1 cellular context compared by ENCODE assay signal in genomic region chr6:167240034-167240541, GRCh38.
TF ChIP-seq lines count a peak whose summit lies in the region.

No MANE protein-coding gene starts in this region.

TF ChIP-seq in K562, 482 proteins besides CTCF, POLR2A, EP300 and RAD21 (continued from another document):
- TF ChIP-seq, protein P1, sequence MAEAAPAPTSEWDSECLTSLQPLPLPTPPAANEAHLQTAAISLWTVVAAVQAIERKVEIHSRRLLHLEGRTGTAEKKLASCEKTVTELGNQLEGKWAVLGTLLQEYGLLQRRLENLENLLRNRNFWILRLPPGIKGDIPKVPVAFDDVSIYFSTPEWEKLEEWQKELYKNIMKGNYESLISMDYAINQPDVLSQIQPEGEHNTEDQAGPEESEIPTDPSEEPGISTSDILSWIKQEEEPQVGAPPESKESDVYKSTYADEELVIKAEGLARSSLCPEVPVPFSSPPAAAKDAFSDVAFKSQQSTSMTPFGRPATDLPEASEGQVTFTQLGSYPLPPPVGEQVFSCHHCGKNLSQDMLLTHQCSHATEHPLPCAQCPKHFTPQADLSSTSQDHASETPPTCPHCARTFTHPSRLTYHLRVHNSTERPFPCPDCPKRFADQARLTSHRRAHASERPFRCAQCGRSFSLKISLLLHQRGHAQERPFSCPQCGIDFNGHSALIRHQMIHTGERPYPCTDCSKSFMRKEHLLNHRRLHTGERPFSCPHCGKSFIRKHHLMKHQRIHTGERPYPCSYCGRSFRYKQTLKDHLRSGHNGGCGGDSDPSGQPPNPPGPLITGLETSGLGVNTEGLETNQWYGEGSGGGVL (CRISPR knock-in tag; IDR thresholded peaks at IDR 0.05), result no peak
- TF ChIP-seq FOXJ2 (tag; IDR thresholded peaks at IDR 0.05) (no peak), ZNF282 (CRISPR knock-in tag; IDR thresholded peaks at IDR 0.05) (no peak), ZNF583 (CRISPR knock-in tag; IDR thresholded peaks at IDR 0.05) (no peak), ZNF384 (IDR thresholded peaks at IDR 0.05; ENCODE audit: low read depth, low read length) (no peak), ZNF79 (CRISPR knock-in tag; IDR thresholded peaks at IDR 0.05; ENCODE audit: low read depth) (no peak), FOSL1 (tag; conservative IDR thresholded peaks at IDR 0.05) (no peak), HDAC1 (IDR thresholded peaks at IDR 0.05) (no peak)
TF ChIP-seq in K562: peak in this region for 0.
